Comparison of ENCODE assay signal across 2 cellular contexts in genomic region chr21:37587203-37587602, GRCh38.
A peak's percentile ranks its signal among the peaks of the same experiment; 100 is the strongest.
TF ChIP-seq lines count a peak whose summit lies in the region.

No MANE protein-coding gene starts in this region.

TF ChIP-seq in WTC11, 78 proteins besides CTCF, POLR2A, EP300 and RAD21 (continues in another document):
- TF ChIP-seq ZNF671 (CRISPR knock-in tag; IDR thresholded peaks at IDR 0.05) (no peak), ATF6 (CRISPR knock-in tag; IDR thresholded peaks at IDR 0.05) (no peak), ZNF281 (CRISPR knock-in tag; IDR thresholded peaks at IDR 0.05) (no peak), ZNF219 (CRISPR knock-in tag; IDR thresholded peaks at IDR 0.05; ENCODE audit: borderline replicate concordance) (no peak), PREB (CRISPR knock-in tag; IDR thresholded peaks at IDR 0.05; ENCODE audit: borderline replicate concordance) (no peak), AR (CRISPR knock-in tag; IDR thresholded peaks at IDR 0.05) (no peak), ZBTB21 (CRISPR knock-in tag; IDR thresholded peaks at IDR 0.05; ENCODE audit: borderline replicate concordance) (no peak), SMAD3 (CRISPR knock-in tag; IDR thresholded peaks at IDR 0.05; ENCODE audit: borderline replicate concordance) (no peak), ESRRA (CRISPR knock-in tag; IDR thresholded peaks at IDR 0.05; ENCODE audit: borderline replicate concordance) (no peak), GRHL2 (CRISPR knock-in tag; IDR thresholded peaks at IDR 0.05; ENCODE audit: insufficient replicate concordance, severe bottlenecking) (no peak), E2F4 (CRISPR knock-in tag; IDR thresholded peaks at IDR 0.05; ENCODE audit: borderline replicate concordance, low read depth) (no peak), FOXK1 (CRISPR knock-in tag; IDR thresholded peaks at IDR 0.05) (no peak), ZNF416 (CRISPR knock-in tag; IDR thresholded peaks at IDR 0.05) (no peak)

TF ChIP-seq in H1, 55 proteins besides CTCF, POLR2A, EP300 and RAD21:
- TF ChIP-seq POLR2AphosphoS5 (IDR thresholded peaks at IDR 0.05; ENCODE audit: low read depth, low read length) (peak; percentile 65), NANOG (IDR thresholded peaks at IDR 0.05; ENCODE audit: insufficient read depth, low read depth, low read length, poor library complexity, severe bottlenecking) (no peak), SIX5 (IDR thresholded peaks at IDR 0.05; ENCODE audit: low read depth, low read length) (no peak), HDAC6 (IDR thresholded peaks at IDR 0.05; ENCODE audit: low read depth, low read length) (no peak), EZH2 (IDR thresholded peaks at IDR 0.05; ENCODE audit: low read depth, low read length, severe bottlenecking) (no peak)
